In the genomic region with DNA sequence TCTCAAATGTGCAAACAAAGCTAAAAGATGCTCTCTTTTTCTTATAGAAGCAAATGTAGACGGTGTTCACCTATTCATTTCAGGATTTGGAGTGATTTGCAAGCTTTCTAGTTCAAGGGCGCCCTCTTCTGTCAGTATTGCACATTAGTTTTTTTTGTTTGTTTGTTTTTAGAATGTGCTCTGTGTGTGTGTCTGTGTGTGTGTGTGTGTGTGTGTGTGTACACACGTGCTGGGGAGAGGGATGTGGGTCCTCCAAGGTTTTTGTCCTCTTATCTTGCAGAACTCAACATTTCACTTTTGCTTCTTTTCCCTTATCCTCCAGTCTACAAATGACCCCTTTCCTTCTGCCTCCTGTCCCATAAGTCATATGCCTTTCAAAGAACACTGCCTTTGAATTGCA, we compare ENCODE assay signal across 8 cellular contexts. TPM values are rescaled to one million over a fixed set of nuclear protein-coding genes. Genes with fewer than 3 reads are reported as not detected.
DNase-seq lines count a peak whose midpoint lies in the region; ATAC-seq and TF ChIP-seq lines count a peak whose summit lies in the region.

No MANE protein-coding gene starts in this region.

- no peaks in the 10 kb centered on the region for H3K27me3 Mint-ChIP-seq in CD4-positive, alpha-beta memory T cell
- peaks cover 5% of the 10 kb centered on the region for H3K27me3 Mint-ChIP-seq in HFFc6 (ENCODE audit: insufficient read depth)
- no peaks in the 10 kb centered on the region for H3K27me3 Mint-ChIP-seq in naive B cell

- no peaks in the 10 kb centered on the region for H3K9me3 Mint-ChIP-seq in CD4-positive, alpha-beta memory T cell
- H3K9me3 Mint-ChIP-seq in HFFc6, result no peaks in the 10 kb centered on the region
- no peaks in the 10 kb centered on the region for H3K9me3 Mint-ChIP-seq in naive B cell

- intact Hi-C loops in CD4-positive, alpha-beta memory T cell (cut with micrococcal nuclease), result loop anchor here (1.0 to 5.0 kb wide), 8 partner anchors 48 to 337 kb away; partner anchors contain the start of genes TWF2 and WDR82

- peaks cover 9% of the 10 kb centered on the region for H3K36me3 ChIP-seq in CD4-positive, alpha-beta memory T cell (ENCODE audit: insufficient read depth, low read length)

- H3K4me1 Mint-ChIP-seq in CD4-positive, alpha-beta memory T cell, result peaks cover 7 to 10% (median 8%) of the 10 kb centered on the region in 4 donors
- H3K4me1 Mint-ChIP-seq in HFFc6 (ENCODE audit: low read depth) (peaks cover 23% of the 10 kb centered on the region), naive B cell (peaks cover 7 to 19% (median 7%) of the 10 kb centered on the region in 3 donors)

- TF ChIP-seq CTCF in HFFc6 (IDR thresholded peaks at IDR 0.05), result peak; percentile 87

- no peak for TF ChIP-seq POLR2A in erythroblast (IDR thresholded peaks at IDR 0.05; ENCODE audit: low read length)

- H3K27ac ChIP-seq in CD4-positive, alpha-beta memory T cell (ENCODE audit: low read depth, low read length), result no peak overlapping the region

- CTCF ChIA-PET in CD4-positive, alpha-beta memory T cell (lab: Charles Lee; ENCODE audit: partially characterized antibody), result interaction anchor here (0.6 to 11.5 kb wide), 43 partner anchors 9 to 386 kb away, joined by 3 to 283 read pairs (median 6); partner anchors contain the start of genes DNAH1, GLYCTK, POC1A and TLR9

- peaks cover 22 to 27% of the 10 kb centered on the region in 2 donors for H3K36me3 Mint-ChIP-seq in CD4-positive, alpha-beta memory T cell
- H3K36me3 Mint-ChIP-seq in HFFc6 (ENCODE audit: low read depth) (no peaks in the 10 kb centered on the region), naive B cell (peaks cover 3 to 7% of the 10 kb centered on the region in 2 donors)

- no peak overlapping the region for H3K4me3 ChIP-seq in CD4-positive, alpha-beta memory T cell (ENCODE audit: low read length in 2 of 2)

- no peaks in the 10 kb centered on the region for H3K9me3 ChIP-seq in CD4-positive, alpha-beta memory T cell (ENCODE audit: control insufficient read depth in 1 of 2, low read length in 2 of 2)

- DNase-seq in CD4-positive, alpha-beta memory T cell, result peak; percentile 64 to 82 (median 79)
- DNase-seq in HFFc6 (peak; percentile 83), NCI-H524 treated with DMSO at 0.1 percent for 48 hours (lab: John Stamatoyannopoulos, UW) (peak; percentile 12), erythroblast (lab: John Stamatoyannopoulos, UW) (peak; percentile 82 to 90), naive B cell (peak; percentile 71)
- DNase-seq in activated CD4-positive, alpha-beta T cell treated with anti-CD3 and anti-CD28 coated beads, Interleukin-2, amount 50 U/mL, for 1 hour, result peak; percentile 34

- peak; percentile 43 to 60 for ATAC-seq in naive B cell (ENCODE audit: low read depth in 2 of 2)
- ATAC-seq in GM18907 (IDR thresholded peaks at IDR 0.05; ENCODE audit: unreplicated experiment), result no peak
- ATAC-seq in GM19324 (IDR thresholded peaks at IDR 0.05; ENCODE audit: low FRiP score, unreplicated experiment), result no peak

- no peaks in the 10 kb centered on the region for H3K27me3 ChIP-seq in CD4-positive, alpha-beta memory T cell (ENCODE audit: insufficient read depth, low read length)

- no peak overlapping the region for H3K4me3 Mint-ChIP-seq in CD4-positive, alpha-beta memory T cell
- no peak overlapping the region for H3K4me3 Mint-ChIP-seq in HFFc6
- no peak overlapping the region for H3K4me3 Mint-ChIP-seq in naive B cell

- POLR2A ChIA-PET in CD4-positive, alpha-beta memory T cell (lab: Charles Lee; ENCODE audit: partially characterized antibody), result interaction anchor here (0.7 to 2.6 kb wide), 15 partner anchors 47 to 123 kb away, joined by 3 to 19 read pairs (median 3); partner anchors contain the start of genes GLYCTK, PPM1M, TWF2 and WDR82

- peak overlapping the region in 6 of 7 donors; percentile 12 to 88 (median 52) for H3K27ac Mint-ChIP-seq in CD4-positive, alpha-beta memory T cell
- H3K27ac Mint-ChIP-seq in HFFc6 (no peak overlapping the region), naive B cell (peak overlapping the region in 3 of 6 donors; percentile 5 to 13 (median 8))

- H3K4me1 ChIP-seq in CD4-positive, alpha-beta memory T cell (ENCODE audit: insufficient read depth, low read length), result no peaks in the 10 kb centered on the region

RNA-seq across cellular contexts. Expression of gene DNAH1, which starts 23.5 kb away (rescaled TPM):
- 10 to 100 TPM; 45.1 to 49.8 TPM for total RNA-seq in CD4-positive, alpha-beta memory T cell
- 1 to 10 TPM in 1 of 2 donors, under 1 TPM in 1; 0.02 to 1.2 TPM for polyA plus RNA-seq in CD4-positive, alpha-beta memory T cell
- total RNA-seq in HFFc6 (2021; fragmentation: NEBNext Ultra II Directional; extraction: Animal tissue kit (Norgen Biotek cat#: 25700)), result 1 to 10 TPM; 1.4 to 2.1 (median 1.8) TPM
- polyA plus RNA-seq in naive B cell (ENCODE audit: low read depth in 6 of 6), result 1 to 10 TPM in 2 of 6 donors, under 1 TPM in 3, not detected in 1; 0.45 to 1.6 (median 0.65) TPM

RNA-seq across cellular contexts. Expression of gene GLYCTK, which starts 52.0 kb away (rescaled TPM):
- 10 to 100 TPM; 29.4 to 35.1 TPM for total RNA-seq in CD4-positive, alpha-beta memory T cell
- polyA plus RNA-seq in CD4-positive, alpha-beta memory T cell, result 1 to 10 TPM; 4.9 to 9.7 TPM
- 1 to 10 TPM; 7.0 to 9.9 (median 8.7) TPM for total RNA-seq in HFFc6 (2021; fragmentation: NEBNext Ultra II Directional; extraction: Animal tissue kit (Norgen Biotek cat#: 25700))
- 1 to 10 TPM; 5.5 to 8.9 (median 6.6) TPM for polyA plus RNA-seq in naive B cell (ENCODE audit: low read depth in 6 of 6)

Comparison
In these comparisons a context has a peak if more than half of its experiments do, and no peak if none do; other contexts are left out.
1. DNase-seq: peak in every context shown above with its lines; median percentile 86 in erythroblast; 83 in HFFc6; 79 in CD4-positive, alpha-beta memory T cell; 71 in naive B cell; 34 in activated CD4-positive, alpha-beta T cell treated with anti-CD3 and anti-CD28 coated beads, Interleukin-2, amount 50 U/mL, for 1 hour; 12 in NCI-H524 treated with DMSO at 0.1 percent for 48 hours.
2. ATAC-seq: peak in naive B cell (2 of 2); none in GM18907 (single experiment) and GM19324 (single experiment).
3. RNA of gene DNAH1, which starts 23.5 kb away (total RNA-seq): 45.1 to 49.8 TPM in CD4-positive, alpha-beta memory T cell; 1.4 to 2.1 TPM in HFFc6; every median in the first group is over 10 times any median in the second.